Comparison of ENCODE assay signal across 25 cellular contexts in the genomic region with DNA sequence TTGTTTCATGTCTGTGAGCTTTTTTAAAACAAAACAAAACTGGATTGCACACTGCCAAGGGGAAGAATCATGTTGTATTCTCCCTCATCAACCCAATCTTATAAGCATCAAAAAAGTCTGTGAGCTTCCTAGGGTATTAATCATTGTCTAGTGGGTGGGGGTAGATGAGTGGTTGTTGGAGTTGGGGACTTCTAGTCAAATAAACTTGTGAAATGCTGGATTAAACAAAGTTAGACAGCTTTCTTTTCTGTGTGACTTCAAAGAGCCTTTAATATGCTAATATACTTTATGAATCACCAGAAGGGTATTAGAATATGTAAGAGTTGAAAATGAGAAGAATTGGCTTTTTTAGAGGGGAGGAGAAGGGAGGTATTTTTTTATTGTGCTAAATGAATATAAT.
DNase-seq lines count a peak whose midpoint lies in the region; ATAC-seq and TF ChIP-seq lines count a peak whose summit lies in the region.
"Had no signal": no experiment of that assay in that cellular context is flagged by ENCODE, and none has a peak within 500 bp of the region (broad histone marks: within the 10 kb centered on the region; RNA-seq: fewer than 3 reads in every experiment).

No MANE protein-coding gene starts in this region.

- H3K27ac ChIP-seq in SJSA1 (peak overlapping the region; percentile 19), hepatocyte (no peak overlapping the region)
- H3K27ac ChIP-seq: C4-2B, Peyer's patch, SK-N-MC, suprapubic skin had no signal

- H4K20me1 ChIP-seq in hepatocyte (ENCODE audit: insufficient read depth, poor library complexity, severe bottlenecking): no peaks in the 10 kb centered on the region

- no peaks in the 10 kb centered on the region for H3K27me3 Mint-ChIP-seq in stimulated activated naive CD8-positive, alpha-beta T cell treated with anti-CD3 and anti-CD28 coated beads, Interleukin-15, amount 100 ng/mL, for 72 hours
- H3K27me3 Mint-ChIP-seq in immature natural killer cell (ENCODE audit: low read depth in 3 of 3): peaks cover 0 to 2% (median 0%) of the 10 kb centered on the region in 3 donors
- H3K27me3 Mint-ChIP-seq: brain, naive B cell had no signal

- H3K27ac Mint-ChIP-seq in stimulated activated naive CD8-positive, alpha-beta T cell treated with anti-CD3 and anti-CD28 coated beads, Interleukin-15, amount 100 ng/mL, for 72 hours: no peak overlapping the region
- peak overlapping the region in 4 of 6 donors; percentile 6 to 56 (median 16) for H3K27ac Mint-ChIP-seq in immature natural killer cell

- no peak overlapping the region for H2AFZ ChIP-seq in hepatocyte

- no peaks in the 10 kb centered on the region for H3K9me3 ChIP-seq in SJSA1 (replicated peaks)
- no peaks in the 10 kb centered on the region for H3K9me3 ChIP-seq in hepatocyte (ENCODE audit: low read depth)
- H3K9me3 ChIP-seq: colonic mucosa, esophagus squamous epithelium, Peyer's patch, suprapubic skin had no signal

- no peaks in the 10 kb centered on the region for H3K9me2 ChIP-seq in hepatocyte (replicated peaks; ENCODE audit: insufficient read depth)

- peaks cover 0 to 4% of the 10 kb centered on the region in 2 donors for H3K9me3 Mint-ChIP-seq in stimulated activated naive CD8-positive, alpha-beta T cell treated with anti-CD3 and anti-CD28 coated beads, Interleukin-15, amount 100 ng/mL, for 72 hours
- H3K9me3 Mint-ChIP-seq in immature natural killer cell: no peaks in the 10 kb centered on the region
- H3K9me3 Mint-ChIP-seq: brain, naive B cell had no signal

- TF ChIP-seq CTCF in hepatocyte (IDR thresholded peaks at IDR 0.05; ENCODE audit: poor library complexity): no peak

- peaks cover 2% of the 10 kb centered on the region for H3K79me2 ChIP-seq in hepatocyte

- peak; percentile 48 for ATAC-seq in stimulated activated naive CD8-positive, alpha-beta T cell treated with anti-CD3 and anti-CD28 coated beads, Interleukin-15, Interleukin-2, amounts not matched to agents 100 U/mL and 50 U/mL, for 24 hours
- ATAC-seq in stimulated activated naive CD8-positive, alpha-beta T cell treated with anti-CD3 and anti-CD28 coated beads, Interleukin-15, amount 100 ng/mL, for 72 hours: no peak
- ATAC-seq in HG02798 (IDR thresholded peaks at IDR 0.05; ENCODE audit: poor library complexity, unreplicated experiment): no peak
- ATAC-seq: left cardiac atrium, right cardiac atrium had no signal

- peaks cover 41% of the 10 kb centered on the region for H3K4me1 Mint-ChIP-seq in stimulated activated naive CD8-positive, alpha-beta T cell treated with anti-CD3 and anti-CD28 coated beads, Interleukin-15, amount 100 ng/mL, for 72 hours
- H3K4me1 Mint-ChIP-seq in immature natural killer cell: peaks cover 50 to 87% of the 10 kb centered on the region in 2 donors

- H3K4me3 ChIP-seq in SJSA1 (no peak overlapping the region), hepatocyte (no peak overlapping the region)
- H3K4me3 ChIP-seq: colonic mucosa, esophagus squamous epithelium, Peyer's patch, SK-N-MC, suprapubic skin had no signal

- H3K4me2 ChIP-seq in hepatocyte: no peak overlapping the region

- no peak overlapping the region for H3K4me3 Mint-ChIP-seq in stimulated activated naive CD8-positive, alpha-beta T cell treated with anti-CD3 and anti-CD28 coated beads, Interleukin-15, amount 100 ng/mL, for 72 hours
- H3K4me3 Mint-ChIP-seq in immature natural killer cell: no peak overlapping the region
- H3K4me3 Mint-ChIP-seq: naive B cell had no signal

- H3K27me3 ChIP-seq in SJSA1 (replicated peaks): no peaks in the 10 kb centered on the region
- H3K27me3 ChIP-seq in hepatocyte: no peaks in the 10 kb centered on the region
- H3K27me3 ChIP-seq: colonic mucosa, esophagus squamous epithelium, Peyer's patch, suprapubic skin had no signal

- DNase-seq in stimulated activated naive CD8-positive, alpha-beta T cell treated with anti-CD3 and anti-CD28 coated beads, Interleukin-15, Interleukin-2, amounts not matched to agents 100 U/mL and 50 U/mL, for 24 hours: no peak
- no peak for DNase-seq in stimulated activated naive CD8-positive, alpha-beta T cell treated with anti-CD3 and anti-CD28 coated beads, Interleukin-15, amount 100 ng/mL, for 72 hours
- DNase-seq in SJSA1 (ENCODE audit: low read depth in 1 of 2, low spot score in 2 of 2) (peak in 1 of 2 experiments; percentile 55), immature natural killer cell (no peak), anterior cingulate cortex (lab: John Stamatoyannopoulos, UW) (no peak), hepatocyte (ENCODE audit: low spot score) (no peak), SHP77 (lab: John Stamatoyannopoulos, UW) (no peak)
- DNase-seq: activated CD4-positive, alpha-beta T cell treated with anti-CD3 and anti-CD28 coated beads, Interleukin-2, amount 50 U/mL, for 1 hour; activated CD8-positive, alpha-beta memory T cell treated with anti-CD3 and anti-CD28 coated beads, Interleukin-2, amount 50 U/mL, for 4 hours; activated gamma-delta T cell treated with Interleukin-2 at 50 U/mL for 16 hours; Calu3; colonic mucosa; esophagus squamous epithelium; left cardiac atrium; naive B cell; NCI-H1436 treated with DMSO at 0.1 percent for 48 hours; NCI-H510A treated with DMSO at 0.1 percent for 48 hours; NK-92 treated with Interleukin-12 subunit alpha and Interleukin-12 subunit beta, amount 100 ng/mL, for 24 hours; Peyer's patch; right cardiac atrium had no signal

- no peaks in the 10 kb centered on the region for H3K36me3 Mint-ChIP-seq in immature natural killer cell
- H3K36me3 Mint-ChIP-seq: brain had no signal

- H3K36me3 ChIP-seq in SJSA1 (no peaks in the 10 kb centered on the region), hepatocyte (replicated peaks; ENCODE audit: insufficient read depth, low read depth) (no peaks in the 10 kb centered on the region)
- H3K36me3 ChIP-seq: colonic mucosa, esophagus squamous epithelium, Peyer's patch, suprapubic skin had no signal

- H3K4me1 ChIP-seq in SJSA1 (replicated peaks): peaks cover 39% of the 10 kb centered on the region
- peaks cover 36% of the 10 kb centered on the region for H3K4me1 ChIP-seq in hepatocyte (ENCODE audit: insufficient read depth)

Comparison
In these comparisons a context has a peak if more than half of its experiments do, and no peak if none do; other contexts are left out.
1. H3K27ac Mint-ChIP-seq: peak in immature natural killer cell (4 of 6); none in stimulated activated naive CD8-positive, alpha-beta T cell treated with anti-CD3 and anti-CD28 coated beads, Interleukin-15, amount 100 ng/mL, for 72 hours (0 of 2).